In genomic region chr5:95988094-95988493, GRCh38 we compare ENCODE assay signal across 1 cellular context.
TF ChIP-seq lines count a peak whose summit lies in the region.

No MANE protein-coding gene starts in this region.

TF ChIP-seq in HepG2, 621 proteins besides CTCF, POLR2A, EP300 and RAD21 (continued from another document and continues in another):
- TF ChIP-seq, protein P1, sequence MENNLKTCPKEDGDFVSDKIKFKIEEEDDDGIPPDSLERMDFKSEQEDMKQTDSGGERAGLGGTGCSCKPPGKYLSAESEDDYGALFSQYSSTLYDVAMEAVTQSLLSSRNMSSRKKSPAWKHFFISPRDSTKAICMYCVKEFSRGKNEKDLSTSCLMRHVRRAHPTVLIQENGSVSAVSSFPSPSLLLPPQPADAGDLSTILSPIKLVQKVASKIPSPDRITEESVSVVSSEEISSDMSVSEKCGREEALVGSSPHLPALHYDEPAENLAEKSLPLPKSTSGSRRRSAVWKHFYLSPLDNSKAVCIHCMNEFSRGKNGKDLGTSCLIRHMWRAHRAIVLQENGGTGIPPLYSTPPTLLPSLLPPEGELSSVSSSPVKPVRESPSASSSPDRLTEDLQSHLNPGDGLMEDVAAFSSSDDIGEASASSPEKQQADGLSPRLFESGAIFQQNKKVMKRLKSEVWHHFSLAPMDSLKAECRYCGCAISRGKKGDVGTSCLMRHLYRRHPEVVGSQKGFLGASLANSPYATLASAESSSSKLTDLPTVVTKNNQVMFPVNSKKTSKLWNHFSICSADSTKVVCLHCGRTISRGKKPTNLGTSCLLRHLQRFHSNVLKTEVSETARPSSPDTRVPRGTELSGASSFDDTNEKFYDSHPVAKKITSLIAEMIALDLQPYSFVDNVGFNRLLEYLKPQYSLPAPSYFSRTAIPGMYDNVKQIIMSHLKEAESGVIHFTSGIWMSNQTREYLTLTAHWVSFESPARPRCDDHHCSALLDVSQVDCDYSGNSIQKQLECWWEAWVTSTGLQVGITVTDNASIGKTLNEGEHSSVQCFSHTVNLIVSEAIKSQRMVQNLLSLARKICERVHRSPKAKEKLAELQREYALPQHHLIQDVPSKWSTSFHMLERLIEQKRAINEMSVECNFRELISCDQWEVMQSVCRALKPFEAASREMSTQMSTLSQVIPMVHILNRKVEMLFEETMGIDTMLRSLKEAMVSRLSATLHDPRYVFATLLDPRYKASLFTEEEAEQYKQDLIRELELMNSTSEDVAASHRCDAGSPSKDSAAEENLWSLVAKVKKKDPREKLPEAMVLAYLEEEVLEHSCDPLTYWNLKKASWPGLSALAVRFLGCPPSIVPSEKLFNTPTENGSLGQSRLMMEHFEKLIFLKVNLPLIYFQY (CRISPR knock-in tag; IDR thresholded peaks at IDR 0.05; ENCODE audit: borderline replicate concordance): no peak
- TF ChIP-seq ZFX (CRISPR knock-in tag; IDR thresholded peaks at IDR 0.05; ENCODE audit: low read depth): no peak
- TF ChIP-seq HNF4A (CRISPR knock-in tag; IDR thresholded peaks at IDR 0.05): peak; percentile 66
- TF ChIP-seq, protein P2, sequence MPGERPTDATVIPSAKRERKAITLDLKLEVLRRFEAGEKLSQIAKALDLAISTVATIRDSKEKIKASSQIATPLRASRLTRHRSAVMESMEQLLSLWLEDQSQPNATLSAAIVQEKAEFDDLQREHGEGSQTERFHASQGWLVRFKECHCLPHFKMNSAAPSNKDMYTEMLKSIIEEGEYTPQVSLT (CRISPR knock-in tag; IDR thresholded peaks at IDR 0.05; ENCODE audit: borderline replicate concordance, low read depth): no peak
- peak; percentile 87 for TF ChIP-seq GATAD2A (CRISPR knock-in tag; IDR thresholded peaks at IDR 0.05)
- TF ChIP-seq, protein P3, sequence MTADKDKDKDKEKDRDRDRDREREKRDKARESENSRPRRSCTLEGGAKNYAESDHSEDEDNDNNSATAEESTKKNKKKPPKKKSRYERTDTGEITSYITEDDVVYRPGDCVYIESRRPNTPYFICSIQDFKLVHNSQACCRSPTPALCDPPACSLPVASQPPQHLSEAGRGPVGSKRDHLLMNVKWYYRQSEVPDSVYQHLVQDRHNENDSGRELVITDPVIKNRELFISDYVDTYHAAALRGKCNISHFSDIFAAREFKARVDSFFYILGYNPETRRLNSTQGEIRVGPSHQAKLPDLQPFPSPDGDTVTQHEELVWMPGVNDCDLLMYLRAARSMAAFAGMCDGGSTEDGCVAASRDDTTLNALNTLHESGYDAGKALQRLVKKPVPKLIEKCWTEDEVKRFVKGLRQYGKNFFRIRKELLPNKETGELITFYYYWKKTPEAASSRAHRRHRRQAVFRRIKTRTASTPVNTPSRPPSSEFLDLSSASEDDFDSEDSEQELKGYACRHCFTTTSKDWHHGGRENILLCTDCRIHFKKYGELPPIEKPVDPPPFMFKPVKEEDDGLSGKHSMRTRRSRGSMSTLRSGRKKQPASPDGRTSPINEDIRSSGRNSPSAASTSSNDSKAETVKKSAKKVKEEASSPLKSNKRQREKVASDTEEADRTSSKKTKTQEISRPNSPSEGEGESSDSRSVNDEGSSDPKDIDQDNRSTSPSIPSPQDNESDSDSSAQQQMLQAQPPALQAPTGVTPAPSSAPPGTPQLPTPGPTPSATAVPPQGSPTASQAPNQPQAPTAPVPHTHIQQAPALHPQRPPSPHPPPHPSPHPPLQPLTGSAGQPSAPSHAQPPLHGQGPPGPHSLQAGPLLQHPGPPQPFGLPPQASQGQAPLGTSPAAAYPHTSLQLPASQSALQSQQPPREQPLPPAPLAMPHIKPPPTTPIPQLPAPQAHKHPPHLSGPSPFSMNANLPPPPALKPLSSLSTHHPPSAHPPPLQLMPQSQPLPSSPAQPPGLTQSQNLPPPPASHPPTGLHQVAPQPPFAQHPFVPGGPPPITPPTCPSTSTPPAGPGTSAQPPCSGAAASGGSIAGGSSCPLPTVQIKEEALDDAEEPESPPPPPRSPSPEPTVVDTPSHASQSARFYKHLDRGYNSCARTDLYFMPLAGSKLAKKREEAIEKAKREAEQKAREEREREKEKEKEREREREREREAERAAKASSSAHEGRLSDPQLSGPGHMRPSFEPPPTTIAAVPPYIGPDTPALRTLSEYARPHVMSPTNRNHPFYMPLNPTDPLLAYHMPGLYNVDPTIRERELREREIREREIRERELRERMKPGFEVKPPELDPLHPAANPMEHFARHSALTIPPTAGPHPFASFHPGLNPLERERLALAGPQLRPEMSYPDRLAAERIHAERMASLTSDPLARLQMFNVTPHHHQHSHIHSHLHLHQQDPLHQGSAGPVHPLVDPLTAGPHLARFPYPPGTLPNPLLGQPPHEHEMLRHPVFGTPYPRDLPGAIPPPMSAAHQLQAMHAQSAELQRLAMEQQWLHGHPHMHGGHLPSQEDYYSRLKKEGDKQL (CRISPR knock-in tag; IDR thresholded peaks at IDR 0.05; ENCODE audit: low read depth): 0 out of 2 replicates have a peak, but pooled peaks have one; percentile 40
- TF ChIP-seq, protein P4, sequence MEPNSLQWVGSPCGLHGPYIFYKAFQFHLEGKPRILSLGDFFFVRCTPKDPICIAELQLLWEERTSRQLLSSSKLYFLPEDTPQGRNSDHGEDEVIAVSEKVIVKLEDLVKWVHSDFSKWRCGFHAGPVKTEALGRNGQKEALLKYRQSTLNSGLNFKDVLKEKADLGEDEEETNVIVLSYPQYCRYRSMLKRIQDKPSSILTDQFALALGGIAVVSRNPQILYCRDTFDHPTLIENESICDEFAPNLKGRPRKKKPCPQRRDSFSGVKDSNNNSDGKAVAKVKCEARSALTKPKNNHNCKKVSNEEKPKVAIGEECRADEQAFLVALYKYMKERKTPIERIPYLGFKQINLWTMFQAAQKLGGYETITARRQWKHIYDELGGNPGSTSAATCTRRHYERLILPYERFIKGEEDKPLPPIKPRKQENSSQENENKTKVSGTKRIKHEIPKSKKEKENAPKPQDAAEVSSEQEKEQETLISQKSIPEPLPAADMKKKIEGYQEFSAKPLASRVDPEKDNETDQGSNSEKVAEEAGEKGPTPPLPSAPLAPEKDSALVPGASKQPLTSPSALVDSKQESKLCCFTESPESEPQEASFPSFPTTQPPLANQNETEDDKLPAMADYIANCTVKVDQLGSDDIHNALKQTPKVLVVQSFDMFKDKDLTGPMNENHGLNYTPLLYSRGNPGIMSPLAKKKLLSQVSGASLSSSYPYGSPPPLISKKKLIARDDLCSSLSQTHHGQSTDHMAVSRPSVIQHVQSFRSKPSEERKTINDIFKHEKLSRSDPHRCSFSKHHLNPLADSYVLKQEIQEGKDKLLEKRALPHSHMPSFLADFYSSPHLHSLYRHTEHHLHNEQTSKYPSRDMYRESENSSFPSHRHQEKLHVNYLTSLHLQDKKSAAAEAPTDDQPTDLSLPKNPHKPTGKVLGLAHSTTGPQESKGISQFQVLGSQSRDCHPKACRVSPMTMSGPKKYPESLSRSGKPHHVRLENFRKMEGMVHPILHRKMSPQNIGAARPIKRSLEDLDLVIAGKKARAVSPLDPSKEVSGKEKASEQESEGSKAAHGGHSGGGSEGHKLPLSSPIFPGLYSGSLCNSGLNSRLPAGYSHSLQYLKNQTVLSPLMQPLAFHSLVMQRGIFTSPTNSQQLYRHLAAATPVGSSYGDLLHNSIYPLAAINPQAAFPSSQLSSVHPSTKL (CRISPR knock-in tag; IDR thresholded peaks at IDR 0.05): peak; percentile 76
- TF ChIP-seq ARID3A (IDR thresholded peaks at IDR 0.05; ENCODE audit: low read depth, low read length): peak; percentile 66
- TF ChIP-seq TSC22D2 (CRISPR knock-in tag; IDR thresholded peaks at IDR 0.05; ENCODE audit: borderline replicate concordance): no peak
- peak; percentile 82 for TF ChIP-seq ZNF629 (CRISPR knock-in tag; conservative IDR thresholded peaks at IDR 0.05)
- no peak for TF ChIP-seq RXRA (CRISPR knock-in tag; IDR thresholded peaks at IDR 0.05)
- TF ChIP-seq SSRP1 (CRISPR knock-in tag; IDR thresholded peaks at IDR 0.05): 0 out of 2 replicates have a peak, but pooled peaks have one; percentile 3
- peak; percentile 61; the same call in 1 of the 2 replicates for TF ChIP-seq ZNF710 (CRISPR knock-in tag; IDR thresholded peaks at IDR 0.05; ENCODE audit: borderline replicate concordance)
- TF ChIP-seq, protein P5, sequence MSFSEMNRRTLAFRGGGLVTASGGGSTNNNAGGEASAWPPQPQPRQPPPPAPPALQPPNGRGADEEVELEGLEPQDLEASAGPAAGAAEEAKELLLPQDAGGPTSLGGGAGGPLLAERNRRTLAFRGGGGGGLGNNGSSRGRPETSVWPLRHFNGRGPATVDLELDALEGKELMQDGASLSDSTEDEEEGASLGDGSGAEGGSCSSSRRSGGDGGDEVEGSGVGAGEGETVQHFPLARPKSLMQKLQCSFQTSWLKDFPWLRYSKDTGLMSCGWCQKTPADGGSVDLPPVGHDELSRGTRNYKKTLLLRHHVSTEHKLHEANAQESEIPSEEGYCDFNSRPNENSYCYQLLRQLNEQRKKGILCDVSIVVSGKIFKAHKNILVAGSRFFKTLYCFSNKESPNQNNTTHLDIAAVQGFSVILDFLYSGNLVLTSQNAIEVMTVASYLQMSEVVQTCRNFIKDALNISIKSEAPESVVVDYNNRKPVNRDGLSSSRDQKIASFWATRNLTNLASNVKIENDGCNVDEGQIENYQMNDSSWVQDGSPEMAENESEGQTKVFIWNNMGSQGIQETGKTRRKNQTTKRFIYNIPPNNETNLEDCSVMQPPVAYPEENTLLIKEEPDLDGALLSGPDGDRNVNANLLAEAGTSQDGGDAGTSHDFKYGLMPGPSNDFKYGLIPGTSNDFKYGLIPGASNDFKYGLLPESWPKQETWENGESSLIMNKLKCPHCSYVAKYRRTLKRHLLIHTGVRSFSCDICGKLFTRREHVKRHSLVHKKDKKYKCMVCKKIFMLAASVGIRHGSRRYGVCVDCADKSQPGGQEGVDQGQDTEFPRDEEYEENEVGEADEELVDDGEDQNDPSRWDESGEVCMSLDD (CRISPR knock-in tag; IDR thresholded peaks at IDR 0.05; ENCODE audit: borderline replicate concordance): 0 out of 2 replicates have a peak, but pooled peaks have one; percentile 42
- TF ChIP-seq FOXJ3 (CRISPR knock-in tag; IDR thresholded peaks at IDR 0.05; ENCODE audit: borderline replicate concordance): 0 out of 2 replicates have a peak, but pooled peaks have one; percentile 34
- TF ChIP-seq ZNF772 (CRISPR knock-in tag; IDR thresholded peaks at IDR 0.05): peak; percentile 43; the same call in 1 of the 2 replicates
- peak; percentile 73 for TF ChIP-seq MED1 (CRISPR knock-in tag; IDR thresholded peaks at IDR 0.05)
- TF ChIP-seq, protein P6, sequence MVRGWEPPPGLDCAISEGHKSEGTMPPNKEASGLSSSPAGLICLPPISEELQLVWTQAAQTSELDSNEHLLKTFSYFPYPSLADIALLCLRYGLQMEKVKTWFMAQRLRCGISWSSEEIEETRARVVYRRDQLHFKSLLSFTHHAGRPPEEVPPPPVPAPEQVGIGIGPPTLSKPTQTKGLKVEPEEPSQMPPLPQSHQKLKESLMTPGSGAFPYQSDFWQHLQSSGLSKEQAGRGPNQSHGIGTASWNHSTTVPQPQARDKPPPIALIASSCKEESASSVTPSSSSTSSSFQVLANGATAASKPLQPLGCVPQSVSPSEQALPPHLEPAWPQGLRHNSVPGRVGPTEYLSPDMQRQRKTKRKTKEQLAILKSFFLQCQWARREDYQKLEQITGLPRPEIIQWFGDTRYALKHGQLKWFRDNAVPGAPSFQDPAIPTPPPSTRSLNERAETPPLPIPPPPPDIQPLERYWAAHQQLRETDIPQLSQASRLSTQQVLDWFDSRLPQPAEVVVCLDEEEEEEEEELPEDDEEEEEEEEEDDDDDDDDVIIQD (CRISPR knock-in tag; IDR thresholded peaks at IDR 0.05; ENCODE audit: low read depth): peak; percentile 76
- TF ChIP-seq ZNF337 (CRISPR knock-in tag; IDR thresholded peaks at IDR 0.05; ENCODE audit: borderline replicate concordance, low read depth): no peak
- TF ChIP-seq MXD4 (CRISPR knock-in tag; IDR thresholded peaks at IDR 0.05): 0 out of 2 replicates have a peak, but pooled peaks have one; percentile 7
- 0 out of 2 replicates have a peak, but pooled peaks have one; percentile 56 for TF ChIP-seq REL (CRISPR knock-in tag; conservative IDR thresholded peaks at IDR 0.05)
- TF ChIP-seq CREM (IDR thresholded peaks at IDR 0.05): peak; percentile 67; the same call in 1 of the 2 replicates
- no peak for TF ChIP-seq CREM (CRISPR knock-in tag; IDR thresholded peaks at IDR 0.05)
- TF ChIP-seq CREB1 (IDR thresholded peaks at IDR 0.05): no peak
- peak; percentile 52; the same call in 1 of the 2 replicates for TF ChIP-seq CREB1 (CRISPR knock-in tag; IDR thresholded peaks at IDR 0.05)
- peak; percentile 79 for TF ChIP-seq TBX2 (CRISPR knock-in tag; IDR thresholded peaks at IDR 0.05; ENCODE audit: borderline replicate concordance)
- TF ChIP-seq SOX5 (CRISPR knock-in tag; IDR thresholded peaks at IDR 0.05; ENCODE audit: borderline replicate concordance): peak; percentile 74; the same call in 1 of the 2 replicates
- TF ChIP-seq ZNF280B (CRISPR knock-in tag; IDR thresholded peaks at IDR 0.05; ENCODE audit: borderline replicate concordance): no peak
- TF ChIP-seq SOX6 (IDR thresholded peaks at IDR 0.05): no peak
- peak; percentile 92 for TF ChIP-seq SOX6 (CRISPR knock-in tag; IDR thresholded peaks at IDR 0.05)
- TF ChIP-seq HDAC2 (CRISPR knock-in tag; IDR thresholded peaks at IDR 0.05): peak; percentile 69; the same call in 1 of the 2 replicates
